In genomic region chr9:127506814-127507750, GRCh38 we compare ENCODE assay signal across 16 cellular contexts. TPM values are rescaled to one million over a fixed set of nuclear protein-coding genes. Genes with fewer than 3 reads are reported as not detected.
DNase-seq lines count a peak whose midpoint lies in the region; ATAC-seq and TF ChIP-seq lines count a peak whose summit lies in the region.
"Had no signal": no experiment of that assay in that cellular context is flagged by ENCODE, and none has a peak within 500 bp of the region (broad histone marks: within the 10 kb centered on the region; RNA-seq: fewer than 3 reads in every experiment).

No MANE protein-coding gene starts in this region.

- no peak overlapping the region for H3K9ac ChIP-seq in colonic mucosa (ENCODE audit: low read depth in 2 of 2, low read length in 2 of 2)

- ATAC-seq in esophagus mucosa = peak; percentile 0
- ATAC-seq: body of pancreas had no signal

- peak overlapping the region; percentile 77 for H3K27ac Mint-ChIP-seq in HFFc6
- no peak overlapping the region for H3K27ac Mint-ChIP-seq in nephron progenitor cell
- H3K27ac Mint-ChIP-seq: activated CD4-positive, alpha-beta memory T cell treated with anti-CD3 and anti-CD28 coated beads, Interleukin-2, amount 10 ng/mL, durations not matched to agents 7 days and 5 days had no signal

- no peaks in the 10 kb centered on the region for H3K27me3 ChIP-seq in stomach
- no peaks in the 10 kb centered on the region for H3K27me3 ChIP-seq in colonic mucosa
- H3K27me3 ChIP-seq: body of pancreas had no signal

- H3K4me3 ChIP-seq in stomach = no peak overlapping the region
- no peak overlapping the region for H3K4me3 ChIP-seq in colonic mucosa
- H3K4me3 ChIP-seq: body of pancreas had no signal

- TF ChIP-seq EP300 in stomach (IDR thresholded peaks at IDR 0.05) = no peak

- no peak for TF ChIP-seq POLR2A in stomach (IDR thresholded peaks at IDR 0.05)

- no peak overlapping the region for H3K4me3 Mint-ChIP-seq in HFFc6
- H3K4me3 Mint-ChIP-seq in nephron progenitor cell = no peak overlapping the region
- H3K4me3 Mint-ChIP-seq: activated CD4-positive, alpha-beta memory T cell treated with anti-CD3 and anti-CD28 coated beads, Interleukin-2, amount 10 ng/mL, durations not matched to agents 7 days and 5 days; CD14-positive monocyte had no signal

- H3K9me3 ChIP-seq in stomach (no peaks in the 10 kb centered on the region), colonic mucosa (no peaks in the 10 kb centered on the region)
- H3K9me3 ChIP-seq: body of pancreas had no signal

- DNase-seq in HFFc6 = peak; percentile 48
- DNase-seq in SW480 (ENCODE audit: low spot score) = peak; percentile 50
- DNase-seq in stomach = no peak
- no peak for DNase-seq in colonic mucosa
- DNase-seq in activated CD4-positive, CD25-positive, alpha-beta regulatory T cell treated with anti-CD3 and anti-CD28 coated beads, Interleukin-2, amount 50 U/mL, for 72 hours = no peak
- DNase-seq in NCI-H1436 treated with DMSO at 0.1 percent for 48 hours (lab: John Stamatoyannopoulos, UW) = no peak
- no peak for DNase-seq in nephron progenitor cell
- DNase-seq: activated CD4-positive, alpha-beta memory T cell treated with anti-CD3 and anti-CD28 coated beads, Interleukin-2, amount 10 ng/mL, durations not matched to agents 7 days and 5 days; activated effector memory CD4-positive, alpha-beta T cell treated with anti-CD3 and anti-CD28 coated beads, Interleukin-2, amount 50 U/mL, for 16 hours; effector CD8-positive, alpha-beta T cell; GDM1; NCI-H1105 treated with DMSO at 0.1 percent for 48 hours; stimulated activated CD4-positive, alpha-beta T cell treated with anti-CD3 and anti-CD28 coated beads, Interleukin-2, amount 100 ng/mL, for 24 hours had no signal

- H3K36me3 Mint-ChIP-seq in HFFc6 (ENCODE audit: low read depth) (peaks cover 15% of the 10 kb centered on the region), nephron progenitor cell (ENCODE audit: low read depth) (no peaks in the 10 kb centered on the region)

- peaks cover 24% of the 10 kb centered on the region for H3K27me3 Mint-ChIP-seq in HFFc6 (ENCODE audit: insufficient read depth)
- no peaks in the 10 kb centered on the region for H3K27me3 Mint-ChIP-seq in nephron progenitor cell (ENCODE audit: low read depth, poor library complexity)
- H3K27me3 Mint-ChIP-seq: activated CD4-positive, alpha-beta memory T cell treated with anti-CD3 and anti-CD28 coated beads, Interleukin-2, amount 10 ng/mL, durations not matched to agents 7 days and 5 days had no signal

- peaks cover 26% of the 10 kb centered on the region for H3K4me1 Mint-ChIP-seq in HFFc6 (ENCODE audit: low read depth)
- H3K4me1 Mint-ChIP-seq in nephron progenitor cell = no peaks in the 10 kb centered on the region
- H3K4me1 Mint-ChIP-seq: activated CD4-positive, alpha-beta memory T cell treated with anti-CD3 and anti-CD28 coated beads, Interleukin-2, amount 10 ng/mL, durations not matched to agents 7 days and 5 days; CD14-positive monocyte had no signal

- no peak for TF ChIP-seq CTCF in HFFc6 (IDR thresholded peaks at IDR 0.05)
- no peak for TF ChIP-seq CTCF in stomach (IDR thresholded peaks at IDR 0.05)
- TF ChIP-seq CTCF in colonic mucosa (IDR thresholded peaks at IDR 0.05) = no peak
- TF ChIP-seq CTCF in nephron progenitor cell (IDR thresholded peaks at IDR 0.05) = no peak

- no peaks in the 10 kb centered on the region; the same call in 1 of the 2 replicates for H3K9me3 Mint-ChIP-seq in HFFc6
- no peaks in the 10 kb centered on the region for H3K9me3 Mint-ChIP-seq in nephron progenitor cell
- H3K9me3 Mint-ChIP-seq: activated CD4-positive, alpha-beta memory T cell treated with anti-CD3 and anti-CD28 coated beads, Interleukin-2, amount 10 ng/mL, durations not matched to agents 7 days and 5 days; CD14-positive monocyte had no signal

- 77 to 87% (median 85%) methylated on average over 8 to 42 of the region's 42 CpGs for WGBS in stomach, 5 donors

- H3K36me3 ChIP-seq in stomach = peaks cover 55 to 99% (median 97%) of the 10 kb centered on the region in 4 donors
- peaks cover 21% of the 10 kb centered on the region for H3K36me3 ChIP-seq in colonic mucosa

- intact Hi-C loops in stomach (cut with DNase I; ENCODE audit: low total_unique reads) = no loop called here
- intact Hi-C loops in colonic mucosa (cut with DNase I) = loop anchor here (10.0 kb wide), 1 partner anchor 228 kb away; the partner anchor contains the start of gene TOR2A

- H3K4me1 ChIP-seq in stomach (peaks cover 5 to 55% (median 31%) of the 10 kb centered on the region in 4 donors), colonic mucosa (no peaks in the 10 kb centered on the region)
- H3K4me1 ChIP-seq: body of pancreas had no signal

- H3K27ac ChIP-seq in stomach (peak overlapping the region in 3 of 5 donors; percentile 58 to 69 (median 66)), colonic mucosa (no peak overlapping the region)

RNA-seq across cellular contexts. Expression of gene LRSAM1, which starts 55.8 kb away (rescaled TPM):
- total RNA-seq in HFFc6 (2021; fragmentation: NEBNext Ultra II Directional; extraction: Animal tissue kit (Norgen Biotek cat#: 25700)) = 10 to 100 TPM; 12.1 to 15.9 (median 13.4) TPM
- 13.5 TPM for total RNA-seq in esophagus mucosa
- total RNA-seq in stomach = 100 to 1,000 TPM in 1 of 5 donors, 10 to 100 TPM in 3, 1 to 10 TPM in 1; 7.2 to 138 (median 28.6) TPM
- polyA plus RNA-seq in stomach = 10 to 100 TPM; 12.8 to 15.0 (median 13.0) TPM
- 10 to 100 TPM; 14.7 to 15.6 TPM for total RNA-seq in colonic mucosa

RNA-seq across cellular contexts. Expression of gene RPL12, which starts 55.9 kb away (rescaled TPM):
- total RNA-seq in HFFc6 (2021; fragmentation: NEBNext Ultra II Directional; extraction: Animal tissue kit (Norgen Biotek cat#: 25700)) = 1,000 to 10,000 TPM in 4 of 6 experiments, 100 to 1,000 TPM in 2; 953 to 1,196 (median 1,072) TPM
- 1,546 TPM for total RNA-seq in esophagus mucosa
- 1,000 to 10,000 TPM in 4 of 5 donors, 100 to 1,000 TPM in 1; 187 to 1,693 (median 1,211) TPM for total RNA-seq in stomach
- polyA plus RNA-seq in stomach = 1,000 to 10,000 TPM; 3,146 to 4,806 (median 4,080) TPM
- total RNA-seq in colonic mucosa = 100 to 1,000 TPM; 916 to 973 TPM

Comparison
In these comparisons a context has a peak if more than half of its experiments do, and no peak if none do; other contexts are left out.
1. DNase-seq: peak in HFFc6 (single experiment) and SW480 (single experiment); none in stomach (single experiment), colonic mucosa (single experiment), activated CD4-positive, CD25-positive, alpha-beta regulatory T cell treated with anti-CD3 and anti-CD28 coated beads, Interleukin-2, amount 50 U/mL, for 72 hours (single experiment), NCI-H1436 treated with DMSO at 0.1 percent for 48 hours (single experiment) and nephron progenitor cell (single experiment).